ENCODE assay signal across 1 cellular context in the genomic region with DNA sequence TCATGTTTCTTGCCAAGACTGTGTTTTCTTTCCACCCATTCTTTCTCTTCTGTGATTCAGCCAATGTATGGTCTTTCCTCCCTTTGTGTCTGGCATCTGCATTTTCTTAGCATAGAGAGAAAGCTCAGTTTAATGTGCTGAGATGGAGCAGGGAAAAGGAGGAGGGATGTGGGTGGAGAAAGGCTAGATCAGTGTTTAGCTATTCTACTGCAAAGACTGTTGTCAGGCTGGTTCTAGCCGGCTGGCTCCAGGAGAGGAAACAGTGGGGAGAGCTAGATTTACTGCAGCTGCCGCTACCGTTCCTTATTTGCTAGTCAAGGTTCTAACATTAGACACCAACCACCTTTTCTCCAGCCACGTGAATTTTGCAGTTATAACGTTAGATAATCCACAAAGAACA.
TF ChIP-seq lines count a peak whose summit lies in the region.

No MANE protein-coding gene starts in this region.

TF ChIP-seq in HEK293, 187 proteins besides CTCF, POLR2A, EP300 and RAD21 (continued from another document and continues in another):
- TF ChIP-seq, protein P1, sequence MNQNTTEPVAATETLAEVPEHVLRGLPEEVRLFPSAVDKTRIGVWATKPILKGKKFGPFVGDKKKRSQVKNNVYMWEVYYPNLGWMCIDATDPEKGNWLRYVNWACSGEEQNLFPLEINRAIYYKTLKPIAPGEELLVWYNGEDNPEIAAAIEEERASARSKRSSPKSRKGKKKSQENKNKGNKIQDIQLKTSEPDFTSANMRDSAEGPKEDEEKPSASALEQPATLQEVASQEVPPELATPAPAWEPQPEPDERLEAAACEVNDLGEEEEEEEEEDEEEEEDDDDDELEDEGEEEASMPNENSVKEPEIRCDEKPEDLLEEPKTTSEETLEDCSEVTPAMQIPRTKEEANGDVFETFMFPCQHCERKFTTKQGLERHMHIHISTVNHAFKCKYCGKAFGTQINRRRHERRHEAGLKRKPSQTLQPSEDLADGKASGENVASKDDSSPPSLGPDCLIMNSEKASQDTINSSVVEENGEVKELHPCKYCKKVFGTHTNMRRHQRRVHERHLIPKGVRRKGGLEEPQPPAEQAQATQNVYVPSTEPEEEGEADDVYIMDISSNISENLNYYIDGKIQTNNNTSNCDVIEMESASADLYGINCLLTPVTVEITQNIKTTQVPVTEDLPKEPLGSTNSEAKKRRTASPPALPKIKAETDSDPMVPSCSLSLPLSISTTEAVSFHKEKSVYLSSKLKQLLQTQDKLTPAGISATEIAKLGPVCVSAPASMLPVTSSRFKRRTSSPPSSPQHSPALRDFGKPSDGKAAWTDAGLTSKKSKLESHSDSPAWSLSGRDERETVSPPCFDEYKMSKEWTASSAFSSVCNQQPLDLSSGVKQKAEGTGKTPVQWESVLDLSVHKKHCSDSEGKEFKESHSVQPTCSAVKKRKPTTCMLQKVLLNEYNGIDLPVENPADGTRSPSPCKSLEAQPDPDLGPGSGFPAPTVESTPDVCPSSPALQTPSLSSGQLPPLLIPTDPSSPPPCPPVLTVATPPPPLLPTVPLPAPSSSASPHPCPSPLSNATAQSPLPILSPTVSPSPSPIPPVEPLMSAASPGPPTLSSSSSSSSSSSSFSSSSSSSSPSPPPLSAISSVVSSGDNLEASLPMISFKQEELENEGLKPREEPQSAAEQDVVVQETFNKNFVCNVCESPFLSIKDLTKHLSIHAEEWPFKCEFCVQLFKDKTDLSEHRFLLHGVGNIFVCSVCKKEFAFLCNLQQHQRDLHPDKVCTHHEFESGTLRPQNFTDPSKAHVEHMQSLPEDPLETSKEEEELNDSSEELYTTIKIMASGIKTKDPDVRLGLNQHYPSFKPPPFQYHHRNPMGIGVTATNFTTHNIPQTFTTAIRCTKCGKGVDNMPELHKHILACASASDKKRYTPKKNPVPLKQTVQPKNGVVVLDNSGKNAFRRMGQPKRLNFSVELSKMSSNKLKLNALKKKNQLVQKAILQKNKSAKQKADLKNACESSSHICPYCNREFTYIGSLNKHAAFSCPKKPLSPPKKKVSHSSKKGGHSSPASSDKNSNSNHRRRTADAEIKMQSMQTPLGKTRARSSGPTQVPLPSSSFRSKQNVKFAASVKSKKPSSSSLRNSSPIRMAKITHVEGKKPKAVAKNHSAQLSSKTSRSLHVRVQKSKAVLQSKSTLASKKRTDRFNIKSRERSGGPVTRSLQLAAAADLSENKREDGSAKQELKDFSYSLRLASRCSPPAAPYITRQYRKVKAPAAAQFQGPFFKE (tag by site-specific recombination; IDR thresholded peaks at IDR 0.05; ENCODE audit: borderline replicate concordance), result no peak
- TF ChIP-seq, protein P2, sequence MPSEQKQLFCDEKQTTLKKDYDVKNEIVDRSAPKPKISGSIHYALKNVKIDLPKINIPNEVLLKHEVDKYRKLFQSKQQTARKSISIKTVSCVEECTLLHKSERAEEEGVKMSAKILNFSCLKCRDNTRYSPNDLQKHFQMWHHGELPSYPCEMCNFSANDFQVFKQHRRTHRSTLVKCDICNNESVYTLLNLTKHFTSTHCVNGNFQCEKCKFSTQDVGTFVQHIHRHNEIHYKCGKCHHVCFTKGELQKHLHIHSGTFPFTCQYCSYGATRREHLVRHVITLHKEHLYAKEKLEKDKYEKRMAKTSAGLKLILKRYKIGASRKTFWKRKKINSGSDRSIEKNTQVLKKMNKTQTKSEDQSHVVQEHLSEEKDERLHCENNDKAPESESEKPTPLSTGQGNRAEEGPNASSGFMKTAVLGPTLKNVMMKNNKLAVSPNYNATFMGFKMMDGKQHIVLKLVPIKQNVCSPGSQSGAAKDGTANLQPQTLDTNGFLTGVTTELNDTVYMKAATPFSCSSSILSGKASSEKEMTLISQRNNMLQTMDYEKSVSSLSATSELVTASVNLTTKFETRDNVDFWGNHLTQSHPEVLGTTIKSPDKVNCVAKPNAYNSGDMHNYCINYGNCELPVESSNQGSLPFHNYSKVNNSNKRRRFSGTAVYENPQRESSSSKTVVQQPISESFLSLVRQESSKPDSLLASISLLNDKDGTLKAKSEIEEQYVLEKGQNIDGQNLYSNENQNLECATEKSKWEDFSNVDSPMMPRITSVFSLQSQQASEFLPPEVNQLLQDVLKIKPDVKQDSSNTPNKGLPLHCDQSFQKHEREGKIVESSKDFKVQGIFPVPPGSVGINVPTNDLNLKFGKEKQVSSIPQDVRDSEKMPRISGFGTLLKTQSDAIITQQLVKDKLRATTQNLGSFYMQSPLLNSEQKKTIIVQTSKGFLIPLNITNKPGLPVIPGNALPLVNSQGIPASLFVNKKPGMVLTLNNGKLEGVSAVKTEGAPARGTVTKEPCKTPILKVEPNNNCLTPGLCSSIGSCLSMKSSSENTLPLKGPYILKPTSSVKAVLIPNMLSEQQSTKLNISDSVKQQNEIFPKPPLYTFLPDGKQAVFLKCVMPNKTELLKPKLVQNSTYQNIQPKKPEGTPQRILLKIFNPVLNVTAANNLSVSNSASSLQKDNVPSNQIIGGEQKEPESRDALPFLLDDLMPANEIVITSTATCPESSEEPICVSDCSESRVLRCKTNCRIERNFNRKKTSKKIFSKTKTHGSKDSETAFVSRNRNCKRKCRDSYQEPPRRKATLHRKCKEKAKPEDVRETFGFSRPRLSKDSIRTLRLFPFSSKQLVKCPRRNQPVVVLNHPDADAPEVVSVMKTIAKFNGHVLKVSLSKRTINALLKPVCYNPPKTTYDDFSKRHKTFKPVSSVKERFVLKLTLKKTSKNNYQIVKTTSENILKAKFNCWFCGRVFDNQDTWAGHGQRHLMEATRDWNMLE (tag by site-specific recombination; conservative IDR thresholded peaks at IDR 0.05; ENCODE audit: low read depth), result no peak
- TF ChIP-seq ZNF292 (tag by site-specific recombination; IDR thresholded peaks at IDR 0.05; ENCODE audit: borderline replicate concordance, low read depth), result no peak
- no peak for TF ChIP-seq ZNF155 (tag by site-specific recombination; IDR thresholded peaks at IDR 0.05)
- TF ChIP-seq ZNF184 (tag by site-specific recombination; IDR thresholded peaks at IDR 0.05), result no peak
- TF ChIP-seq ZIC2 (tag by site-specific recombination; IDR thresholded peaks at IDR 0.05), result no peak
- TF ChIP-seq, protein P3, sequence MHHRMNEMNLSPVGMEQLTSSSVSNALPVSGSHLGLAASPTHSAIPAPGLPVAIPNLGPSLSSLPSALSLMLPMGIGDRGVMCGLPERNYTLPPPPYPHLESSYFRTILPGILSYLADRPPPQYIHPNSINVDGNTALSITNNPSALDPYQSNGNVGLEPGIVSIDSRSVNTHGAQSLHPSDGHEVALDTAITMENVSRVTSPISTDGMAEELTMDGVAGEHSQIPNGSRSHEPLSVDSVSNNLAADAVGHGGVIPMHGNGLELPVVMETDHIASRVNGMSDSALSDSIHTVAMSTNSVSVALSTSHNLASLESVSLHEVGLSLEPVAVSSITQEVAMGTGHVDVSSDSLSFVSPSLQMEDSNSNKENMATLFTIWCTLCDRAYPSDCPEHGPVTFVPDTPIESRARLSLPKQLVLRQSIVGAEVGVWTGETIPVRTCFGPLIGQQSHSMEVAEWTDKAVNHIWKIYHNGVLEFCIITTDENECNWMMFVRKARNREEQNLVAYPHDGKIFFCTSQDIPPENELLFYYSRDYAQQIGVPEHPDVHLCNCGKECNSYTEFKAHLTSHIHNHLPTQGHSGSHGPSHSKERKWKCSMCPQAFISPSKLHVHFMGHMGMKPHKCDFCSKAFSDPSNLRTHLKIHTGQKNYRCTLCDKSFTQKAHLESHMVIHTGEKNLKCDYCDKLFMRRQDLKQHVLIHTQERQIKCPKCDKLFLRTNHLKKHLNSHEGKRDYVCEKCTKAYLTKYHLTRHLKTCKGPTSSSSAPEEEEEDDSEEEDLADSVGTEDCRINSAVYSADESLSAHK (tag by site-specific recombination; IDR thresholded peaks at IDR 0.05), result no peak
- TF ChIP-seq, protein P4, sequence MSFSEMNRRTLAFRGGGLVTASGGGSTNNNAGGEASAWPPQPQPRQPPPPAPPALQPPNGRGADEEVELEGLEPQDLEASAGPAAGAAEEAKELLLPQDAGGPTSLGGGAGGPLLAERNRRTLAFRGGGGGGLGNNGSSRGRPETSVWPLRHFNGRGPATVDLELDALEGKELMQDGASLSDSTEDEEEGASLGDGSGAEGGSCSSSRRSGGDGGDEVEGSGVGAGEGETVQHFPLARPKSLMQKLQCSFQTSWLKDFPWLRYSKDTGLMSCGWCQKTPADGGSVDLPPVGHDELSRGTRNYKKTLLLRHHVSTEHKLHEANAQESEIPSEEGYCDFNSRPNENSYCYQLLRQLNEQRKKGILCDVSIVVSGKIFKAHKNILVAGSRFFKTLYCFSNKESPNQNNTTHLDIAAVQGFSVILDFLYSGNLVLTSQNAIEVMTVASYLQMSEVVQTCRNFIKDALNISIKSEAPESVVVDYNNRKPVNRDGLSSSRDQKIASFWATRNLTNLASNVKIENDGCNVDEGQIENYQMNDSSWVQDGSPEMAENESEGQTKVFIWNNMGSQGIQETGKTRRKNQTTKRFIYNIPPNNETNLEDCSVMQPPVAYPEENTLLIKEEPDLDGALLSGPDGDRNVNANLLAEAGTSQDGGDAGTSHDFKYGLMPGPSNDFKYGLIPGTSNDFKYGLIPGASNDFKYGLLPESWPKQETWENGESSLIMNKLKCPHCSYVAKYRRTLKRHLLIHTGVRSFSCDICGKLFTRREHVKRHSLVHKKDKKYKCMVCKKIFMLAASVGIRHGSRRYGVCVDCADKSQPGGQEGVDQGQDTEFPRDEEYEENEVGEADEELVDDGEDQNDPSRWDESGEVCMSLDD (tag by site-specific recombination; IDR thresholded peaks at IDR 0.05), result no peak
- TF ChIP-seq, protein P5, sequence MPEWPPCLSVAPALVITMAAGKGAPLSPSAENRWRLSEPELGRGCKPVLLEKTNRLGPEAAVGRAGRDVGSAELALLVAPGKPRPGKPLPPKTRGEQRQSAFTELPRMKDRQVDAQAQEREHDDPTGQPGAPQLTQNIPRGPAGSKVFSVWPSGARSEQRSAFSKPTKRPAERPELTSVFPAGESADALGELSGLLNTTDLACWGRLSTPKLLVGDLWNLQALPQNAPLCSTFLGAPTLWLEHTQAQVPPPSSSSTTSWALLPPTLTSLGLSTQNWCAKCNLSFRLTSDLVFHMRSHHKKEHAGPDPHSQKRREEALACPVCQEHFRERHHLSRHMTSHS (tag by site-specific recombination; IDR thresholded peaks at IDR 0.05), result no peak
- TF ChIP-seq ZNF473 (tag by site-specific recombination; IDR thresholded peaks at IDR 0.05), result no peak
- no peak for TF ChIP-seq ZNF837 (tag by site-specific recombination; IDR thresholded peaks at IDR 0.05)
- TF ChIP-seq, protein P6, sequence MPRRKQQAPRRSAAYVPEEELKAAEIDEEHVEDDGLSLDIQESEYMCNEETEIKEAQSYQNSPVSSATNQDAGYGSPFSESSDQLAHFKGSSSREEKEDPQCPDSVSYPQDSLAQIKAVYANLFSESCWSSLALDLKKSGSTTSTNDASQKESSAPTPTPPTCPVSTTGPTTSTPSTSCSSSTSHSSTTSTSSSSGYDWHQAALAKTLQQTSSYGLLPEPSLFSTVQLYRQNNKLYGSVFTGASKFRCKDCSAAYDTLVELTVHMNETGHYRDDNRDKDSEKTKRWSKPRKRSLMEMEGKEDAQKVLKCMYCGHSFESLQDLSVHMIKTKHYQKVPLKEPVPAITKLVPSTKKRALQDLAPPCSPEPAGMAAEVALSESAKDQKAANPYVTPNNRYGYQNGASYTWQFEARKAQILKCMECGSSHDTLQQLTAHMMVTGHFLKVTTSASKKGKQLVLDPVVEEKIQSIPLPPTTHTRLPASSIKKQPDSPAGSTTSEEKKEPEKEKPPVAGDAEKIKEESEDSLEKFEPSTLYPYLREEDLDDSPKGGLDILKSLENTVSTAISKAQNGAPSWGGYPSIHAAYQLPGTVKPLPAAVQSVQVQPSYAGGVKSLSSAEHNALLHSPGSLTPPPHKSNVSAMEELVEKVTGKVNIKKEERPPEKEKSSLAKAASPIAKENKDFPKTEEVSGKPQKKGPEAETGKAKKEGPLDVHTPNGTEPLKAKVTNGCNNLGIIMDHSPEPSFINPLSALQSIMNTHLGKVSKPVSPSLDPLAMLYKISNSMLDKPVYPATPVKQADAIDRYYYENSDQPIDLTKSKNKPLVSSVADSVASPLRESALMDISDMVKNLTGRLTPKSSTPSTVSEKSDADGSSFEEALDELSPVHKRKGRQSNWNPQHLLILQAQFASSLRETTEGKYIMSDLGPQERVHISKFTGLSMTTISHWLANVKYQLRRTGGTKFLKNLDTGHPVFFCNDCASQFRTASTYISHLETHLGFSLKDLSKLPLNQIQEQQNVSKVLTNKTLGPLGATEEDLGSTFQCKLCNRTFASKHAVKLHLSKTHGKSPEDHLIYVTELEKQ (tag by site-specific recombination; IDR thresholded peaks at IDR 0.05; ENCODE audit: borderline replicate concordance), result no peak
- no peak for TF ChIP-seq ZNF830 (tag by site-specific recombination; IDR thresholded peaks at IDR 0.05; ENCODE audit: low read depth)
- no peak for TF ChIP-seq ZNF426 (tag by site-specific recombination; IDR thresholded peaks at IDR 0.05)
- no peak for TF ChIP-seq SP7 (tag by site-specific recombination; IDR thresholded peaks at IDR 0.05)
- TF ChIP-seq ZNF354C (tag by site-specific recombination; IDR thresholded peaks at IDR 0.05; ENCODE audit: borderline replicate concordance, low read depth), result no peak
- TF ChIP-seq ZNF596 (tag by site-specific recombination; IDR thresholded peaks at IDR 0.05), result no peak
- no peak for TF ChIP-seq ZFP37 (tag by site-specific recombination; IDR thresholded peaks at IDR 0.05)
- TF ChIP-seq SALL2 (tag by site-specific recombination; IDR thresholded peaks at IDR 0.05; ENCODE audit: borderline replicate concordance), result no peak
- TF ChIP-seq, protein P7, sequence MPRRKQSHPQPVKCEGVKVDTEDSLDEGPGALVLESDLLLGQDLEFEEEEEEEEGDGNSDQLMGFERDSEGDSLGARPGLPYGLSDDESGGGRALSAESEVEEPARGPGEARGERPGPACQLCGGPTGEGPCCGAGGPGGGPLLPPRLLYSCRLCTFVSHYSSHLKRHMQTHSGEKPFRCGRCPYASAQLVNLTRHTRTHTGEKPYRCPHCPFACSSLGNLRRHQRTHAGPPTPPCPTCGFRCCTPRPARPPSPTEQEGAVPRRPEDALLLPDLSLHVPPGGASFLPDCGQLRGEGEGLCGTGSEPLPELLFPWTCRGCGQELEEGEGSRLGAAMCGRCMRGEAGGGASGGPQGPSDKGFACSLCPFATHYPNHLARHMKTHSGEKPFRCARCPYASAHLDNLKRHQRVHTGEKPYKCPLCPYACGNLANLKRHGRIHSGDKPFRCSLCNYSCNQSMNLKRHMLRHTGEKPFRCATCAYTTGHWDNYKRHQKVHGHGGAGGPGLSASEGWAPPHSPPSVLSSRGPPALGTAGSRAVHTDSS (tag by site-specific recombination; IDR thresholded peaks at IDR 0.05), result no peak
- no peak for TF ChIP-seq KLF10 (tag by site-specific recombination; IDR thresholded peaks at IDR 0.05)
- TF ChIP-seq ZNF121 (tag by site-specific recombination; IDR thresholded peaks at IDR 0.05), result no peak
- no peak for TF ChIP-seq ZNF202 (tag by site-specific recombination; IDR thresholded peaks at IDR 0.05; ENCODE audit: borderline replicate concordance)
- TF ChIP-seq ZNF558 (tag by site-specific recombination; IDR thresholded peaks at IDR 0.05), result no peak
- TF ChIP-seq, protein P8, sequence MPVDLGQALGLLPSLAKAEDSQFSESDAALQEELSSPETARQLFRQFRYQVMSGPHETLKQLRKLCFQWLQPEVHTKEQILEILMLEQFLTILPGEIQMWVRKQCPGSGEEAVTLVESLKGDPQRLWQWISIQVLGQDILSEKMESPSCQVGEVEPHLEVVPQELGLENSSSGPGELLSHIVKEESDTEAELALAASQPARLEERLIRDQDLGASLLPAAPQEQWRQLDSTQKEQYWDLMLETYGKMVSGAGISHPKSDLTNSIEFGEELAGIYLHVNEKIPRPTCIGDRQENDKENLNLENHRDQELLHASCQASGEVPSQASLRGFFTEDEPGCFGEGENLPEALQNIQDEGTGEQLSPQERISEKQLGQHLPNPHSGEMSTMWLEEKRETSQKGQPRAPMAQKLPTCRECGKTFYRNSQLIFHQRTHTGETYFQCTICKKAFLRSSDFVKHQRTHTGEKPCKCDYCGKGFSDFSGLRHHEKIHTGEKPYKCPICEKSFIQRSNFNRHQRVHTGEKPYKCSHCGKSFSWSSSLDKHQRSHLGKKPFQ (tag by site-specific recombination; IDR thresholded peaks at IDR 0.05), result no peak
- no peak for TF ChIP-seq ZNF610 (tag by site-specific recombination; IDR thresholded peaks at IDR 0.05; ENCODE audit: borderline replicate concordance)
